Comparison of ENCODE assay signal across 11 cellular contexts in the genomic region with DNA sequence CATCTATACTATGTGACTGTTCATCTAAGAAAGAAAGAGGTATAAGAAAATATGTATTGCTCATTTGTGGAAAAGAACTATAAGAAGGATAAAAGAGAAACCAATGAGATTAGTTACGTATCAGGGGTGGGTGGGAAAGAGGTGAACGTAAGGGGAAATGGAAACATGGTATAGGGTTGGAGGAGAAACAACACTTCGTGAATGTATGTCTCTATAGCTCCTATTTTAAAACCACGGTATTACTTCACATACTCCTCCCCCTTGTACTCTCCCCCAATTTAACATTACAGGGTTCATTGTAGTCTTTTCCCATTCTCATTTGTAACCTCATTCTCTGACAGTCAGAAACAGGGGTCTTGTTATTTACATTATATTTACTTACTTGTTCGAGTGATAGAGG.
"Had no signal": no experiment of that assay in that cellular context is flagged by ENCODE, and none has a peak within 500 bp of the region (broad histone marks: within the 10 kb centered on the region; RNA-seq: fewer than 3 reads in every experiment).

No MANE protein-coding gene starts in this region.

- ATAC-seq: GM23338, HCT116 had no signal

- H3K27ac ChIP-seq: GM23248 had no signal

- H3K9me3 ChIP-seq: HAP-1 had no signal

- H3K4me2 ChIP-seq: GM23338 had no signal

- H3K4me3 ChIP-seq: GM23248, GM23338, HAP-1 had no signal

- H3K4me1 ChIP-seq: HAP-1 had no signal

- DNase-seq: GM23248, GOT3, H7, H9, HCEC 1CT, HFFc6 had no signal

- H3K9ac ChIP-seq: GM23248 had no signal

- H3K36me3 ChIP-seq: HAP-1 had no signal

- FAIRE-seq: H1, H54 had no signal

- H2AFZ ChIP-seq: GM23248, GM23338 had no signal
